In genomic region chr2:222447144-222447543, GRCh38 we compare ENCODE assay signal across 18 cellular contexts. TPM values are rescaled to one million over a fixed set of nuclear protein-coding genes. Genes with fewer than 3 reads are reported as not detected.
"Had no signal": no experiment of that assay in that cellular context is flagged by ENCODE, and none has a peak within 500 bp of the region (broad histone marks: within the 10 kb centered on the region; RNA-seq: fewer than 3 reads in every experiment).

No MANE protein-coding gene starts in this region.

- H3K9me3 ChIP-seq: ascending aorta, ovary, psoas muscle, tibial nerve, uterus had no signal

- H3K9me3 Mint-ChIP-seq: activated CD4-positive, alpha-beta T cell treated with anti-CD3 and anti-CD28 coated beads, Interleukin-2, amount 10 ng/mL, durations not matched to agents 24 days and 14 days; activated naive CD4-positive, alpha-beta T cell treated with anti-CD3 and anti-CD28 coated beads, Interleukin-2, amount 10 ng/mL, durations not matched to agents 7 days and 5 days; central memory CD8-positive, alpha-beta T cell; stimulated activated naive CD8-positive, alpha-beta T cell treated with anti-CD3 and anti-CD28 coated beads, Interleukin-15, Interleukin-2, amounts not matched to agents 100 ng/mL and 50 ng/mL, for 24 hours had no signal

- H3K4me1 ChIP-seq: ascending aorta, neural progenitor cell, psoas muscle, tibial nerve had no signal

- H3K4me3 ChIP-seq: ascending aorta, coronary artery, neural progenitor cell, ovary, psoas muscle, tibial nerve, uterus had no signal

- ATAC-seq: psoas muscle, right cardiac atrium had no signal

- H3K4me1 Mint-ChIP-seq: activated naive CD4-positive, alpha-beta T cell treated with anti-CD3 and anti-CD28 coated beads, Interleukin-2, amount 10 ng/mL, durations not matched to agents 7 days and 5 days; central memory CD8-positive, alpha-beta T cell had no signal

- H3K36me3 ChIP-seq: ascending aorta, neural progenitor cell, ovary, tibial nerve, uterus had no signal

- H3K27ac Mint-ChIP-seq: activated CD4-positive, alpha-beta T cell treated with anti-CD3 and anti-CD28 coated beads, Interleukin-2, amount 10 ng/mL, durations not matched to agents 24 days and 14 days; activated naive CD4-positive, alpha-beta T cell treated with anti-CD3 and anti-CD28 coated beads, Interleukin-2, amount 10 ng/mL, durations not matched to agents 7 days and 5 days; neural progenitor cell; stimulated activated naive CD8-positive, alpha-beta T cell treated with anti-CD3 and anti-CD28 coated beads, Interleukin-15, Interleukin-2, amounts not matched to agents 100 ng/mL and 50 ng/mL, for 24 hours had no signal

- H3K27ac ChIP-seq: ascending aorta, coronary artery, neural progenitor cell, ovary, psoas muscle, tibial nerve, uterus had no signal

- H3K27me3 Mint-ChIP-seq: activated CD4-positive, alpha-beta T cell treated with anti-CD3 and anti-CD28 coated beads, Interleukin-2, amount 10 ng/mL, durations not matched to agents 24 days and 14 days; activated naive CD4-positive, alpha-beta T cell treated with anti-CD3 and anti-CD28 coated beads, Interleukin-2, amount 10 ng/mL, durations not matched to agents 7 days and 5 days; central memory CD8-positive, alpha-beta T cell had no signal

- H3K27me3 ChIP-seq: ascending aorta, neural progenitor cell, ovary, uterus had no signal

- H3K4me3 Mint-ChIP-seq: activated CD4-positive, alpha-beta T cell treated with anti-CD3 and anti-CD28 coated beads, Interleukin-2, amount 10 ng/mL, durations not matched to agents 24 days and 14 days; activated naive CD4-positive, alpha-beta T cell treated with anti-CD3 and anti-CD28 coated beads, Interleukin-2, amount 10 ng/mL, durations not matched to agents 7 days and 5 days; central memory CD8-positive, alpha-beta T cell; neural progenitor cell; stimulated activated naive CD8-positive, alpha-beta T cell treated with anti-CD3 and anti-CD28 coated beads, Interleukin-15, Interleukin-2, amounts not matched to agents 100 ng/mL and 50 ng/mL, for 24 hours had no signal

- DNase-seq: activated CD4-positive, alpha-beta T cell treated with anti-CD3 and anti-CD28 coated beads, Interleukin-2, amount 10 ng/mL, durations not matched to agents 24 days and 14 days; activated CD8-positive, alpha-beta memory T cell treated with anti-CD3 and anti-CD28 coated beads, Interleukin-2, amount 50 U/mL, for 4 hours; activated effector memory CD4-positive, alpha-beta T cell treated with Interleukin-2 at 50 U/mL for 16 hours; activated naive CD4-positive, alpha-beta T cell treated with anti-CD3 and anti-CD28 coated beads, Interleukin-2, amount 10 ng/mL, durations not matched to agents 7 days and 5 days; activated T-cell treated with anti-CD3 and anti-CD28 coated beads, Interleukin-2, amount 50 U/mL, for 48 hours; ovary; psoas muscle; right cardiac atrium; stimulated activated CD4-positive, alpha-beta T cell treated with anti-CD3 and anti-CD28 coated beads, Interleukin-2, amount 100 ng/mL, for 24 hours; T-helper 9 cell; uterus had no signal

- H3K36me3 Mint-ChIP-seq: activated naive CD4-positive, alpha-beta T cell treated with anti-CD3 and anti-CD28 coated beads, Interleukin-2, amount 10 ng/mL, durations not matched to agents 7 days and 5 days had no signal

RNA-seq across cellular contexts. Expression of gene SGPP2, which starts 22.8 kb away (rescaled TPM):
- total RNA-seq: skeletal muscle tissue, tibial nerve had no signal
